21 cellular contexts compared by ENCODE assay signal in genomic region chr6:149425224-149425623, GRCh38. TPM values are rescaled to one million over a fixed set of nuclear protein-coding genes. Genes with fewer than 3 reads are reported as not detected.
DNase-seq lines count a peak whose midpoint lies in the region; ATAC-seq and TF ChIP-seq lines count a peak whose summit lies in the region.
"Had no signal": no experiment of that assay in that cellular context is flagged by ENCODE, and none has a peak within 500 bp of the region (broad histone marks: within the 10 kb centered on the region; RNA-seq: fewer than 3 reads in every experiment).

No MANE protein-coding gene starts in this region.

- H3K27ac Mint-ChIP-seq in activated CD4-positive, alpha-beta T cell treated with anti-CD3 and anti-CD28 coated beads, Interleukin-2, amount 10 ng/mL, durations not matched to agents 7 days and 5 days: no peak overlapping the region
- no peak overlapping the region for H3K27ac Mint-ChIP-seq in activated CD8-positive, alpha-beta T cell treated with anti-CD3 and anti-CD28 coated beads, Interleukin-2, amount 10 ng/mL, durations not matched to agents 7 days and 5 days
- H3K27ac Mint-ChIP-seq: CD4-positive, alpha-beta T cell; HFFc6 had no signal

- no peaks in the 10 kb centered on the region for H3K27me3 Mint-ChIP-seq in activated CD4-positive, alpha-beta T cell treated with anti-CD3 and anti-CD28 coated beads, Interleukin-2, amount 10 ng/mL, durations not matched to agents 7 days and 5 days
- H3K27me3 Mint-ChIP-seq in activated CD8-positive, alpha-beta T cell treated with anti-CD3 and anti-CD28 coated beads, Interleukin-2, amount 10 ng/mL, durations not matched to agents 7 days and 5 days (ENCODE audit: low read depth): no peaks in the 10 kb centered on the region
- H3K27me3 Mint-ChIP-seq: CD4-positive, alpha-beta T cell had no signal

- intact Hi-C loops in esophagus muscularis mucosa (cut with DNase I) (no loop called here), vagina (cut with DNase I) (no loop called here)

- peaks cover 2% of the 10 kb centered on the region for H3K79me1 ChIP-seq in neuronal stem cell (ENCODE audit: low read depth, low read length)

- no peak overlapping the region for H2BK120ac ChIP-seq in neuronal stem cell (ENCODE audit: low read depth, low read length)

- no peaks in the 10 kb centered on the region for H3K36me3 Mint-ChIP-seq in activated CD4-positive, alpha-beta T cell treated with anti-CD3 and anti-CD28 coated beads, Interleukin-2, amount 10 ng/mL, durations not matched to agents 7 days and 5 days (ENCODE audit: low read depth)
- no peaks in the 10 kb centered on the region for H3K36me3 Mint-ChIP-seq in activated CD8-positive, alpha-beta T cell treated with anti-CD3 and anti-CD28 coated beads, Interleukin-2, amount 10 ng/mL, durations not matched to agents 7 days and 5 days (ENCODE audit: low read depth)
- H3K36me3 Mint-ChIP-seq: IgD-negative memory B cell had no signal

- DNase-seq in activated CD4-positive, alpha-beta T cell treated with anti-CD3 and anti-CD28 coated beads, Interleukin-2, amount 10 ng/mL, durations not matched to agents 7 days and 5 days: peak; percentile 4
- DNase-seq in activated CD4-positive, alpha-beta T cell treated with anti-CD3 and anti-CD28 coated beads for 48 hours: no peak
- DNase-seq in esophagus muscularis mucosa (ENCODE audit: extremely low spot score) (peak; percentile 66), neuronal stem cell (ENCODE audit: low spot score) (no peak), vagina (ENCODE audit: extremely low spot score in 2 of 2) (no peak), HEK293T (ENCODE audit: extremely low spot score) (no peak)
- DNase-seq in activated CD8-positive, alpha-beta T cell treated with anti-CD3 and anti-CD28 coated beads, Interleukin-2, amount 10 ng/mL, durations not matched to agents 7 days and 5 days: no peak
- DNase-seq: AML-193; Caco-2; CD4-positive, alpha-beta T cell; DMS153; DMS79; GDM1; HCEC 1CT; HFFc6 had no signal

- no peak for TF ChIP-seq POLR2A in esophagus muscularis mucosa (IDR thresholded peaks at IDR 0.05; ENCODE audit: low read depth)
- TF ChIP-seq POLR2A in vagina (IDR thresholded peaks at IDR 0.05): no peak

- H3K4me1 ChIP-seq in esophagus muscularis mucosa (peaks cover 0 to 18% (median 11%) of the 10 kb centered on the region in 4 donors), neuronal stem cell (ENCODE audit: control insufficient read depth in 2 of 2, insufficient read depth in 1 of 2, low read depth in 1 of 2, low read length in 2 of 2) (peaks cover 5 to 8% of the 10 kb centered on the region in 2 donors), vagina (peaks cover 8% of the 10 kb centered on the region)
- H3K4me1 ChIP-seq: A549, Caco-2 had no signal

- H3K4me1 Mint-ChIP-seq in activated CD4-positive, alpha-beta T cell treated with anti-CD3 and anti-CD28 coated beads, Interleukin-2, amount 10 ng/mL, durations not matched to agents 7 days and 5 days: peaks cover 8% of the 10 kb centered on the region
- peaks cover 2% of the 10 kb centered on the region for H3K4me1 Mint-ChIP-seq in activated CD8-positive, alpha-beta T cell treated with anti-CD3 and anti-CD28 coated beads, Interleukin-2, amount 10 ng/mL, durations not matched to agents 7 days and 5 days (ENCODE audit: low read depth)

- peak overlapping the region; percentile 65 for H2BK15ac ChIP-seq in neuronal stem cell (ENCODE audit: low read length)

- no peak overlapping the region for H3K4ac ChIP-seq in neuronal stem cell (ENCODE audit: low read length)

- H3K9me3 ChIP-seq in esophagus muscularis mucosa: no peaks in the 10 kb centered on the region
- no peaks in the 10 kb centered on the region for H3K9me3 ChIP-seq in neuronal stem cell (replicated peaks in 1 of 2; ENCODE audit: control insufficient read depth in 2 of 2, insufficient read depth in 1 of 2, low read depth in 1 of 2, low read length in 2 of 2)
- H3K9me3 ChIP-seq in vagina: no peaks in the 10 kb centered on the region
- H3K9me3 ChIP-seq: A549, Caco-2 had no signal

- peak overlapping the region; percentile 67 for H3K23ac ChIP-seq in neuronal stem cell (ENCODE audit: low read depth, low read length, poor library complexity)

- TF ChIP-seq EP300 in esophagus muscularis mucosa (IDR thresholded peaks at IDR 0.05): no peak

- H2AFZ ChIP-seq in neuronal stem cell (ENCODE audit: low read length): no peak overlapping the region

- H4K91ac ChIP-seq in neuronal stem cell (ENCODE audit: low read depth, low read length, poor library complexity): no peak overlapping the region

- H3K27me3 ChIP-seq in esophagus muscularis mucosa (peaks cover 0 to 3% (median 0%) of the 10 kb centered on the region in 4 donors), neuronal stem cell (ENCODE audit: control insufficient read depth in 3 of 3, insufficient read depth in 3 of 3, low read depth in 1 of 3, low read length in 3 of 3) (no peaks in the 10 kb centered on the region), vagina (no peaks in the 10 kb centered on the region)

- TF ChIP-seq CTCF in esophagus muscularis mucosa (IDR thresholded peaks at IDR 0.05) (no peak), vagina (IDR thresholded peaks at IDR 0.05) (no peak)

- no peaks in the 10 kb centered on the region for H3K36me3 ChIP-seq in esophagus muscularis mucosa
- H3K36me3 ChIP-seq in neuronal stem cell (replicated peaks in 1 of 2; ENCODE audit: control insufficient read depth in 2 of 2, insufficient read depth in 2 of 2, low read length in 2 of 2): no peaks in the 10 kb centered on the region
- no peaks in the 10 kb centered on the region for H3K36me3 ChIP-seq in vagina

- H3K4me3 ChIP-seq in esophagus muscularis mucosa: no peak overlapping the region
- H3K4me3 ChIP-seq in neuronal stem cell (ENCODE audit: low read length in 2 of 2): no peak overlapping the region
- no peak overlapping the region for H3K4me3 ChIP-seq in vagina
- H3K4me3 ChIP-seq: A549 had no signal

- peak overlapping the region; percentile 32 for H2BK12ac ChIP-seq in neuronal stem cell (ENCODE audit: low read length)

- H4K8ac ChIP-seq in neuronal stem cell (ENCODE audit: low read depth, low read length): no peak overlapping the region

- H3K27ac ChIP-seq in esophagus muscularis mucosa (replicated peaks in 1 of 4) (no peak overlapping the region), neuronal stem cell (replicated peaks; ENCODE audit: low read length) (no peak overlapping the region), vagina (peak overlapping the region; percentile 71)
- H3K27ac ChIP-seq: 22Rv1, A549, C4-2B had no signal

- CTCF ChIA-PET in activated CD4-positive, alpha-beta T cell treated with anti-CD3 and anti-CD28 coated beads, Interleukin-2, amount 10 ng/mL, durations not matched to agents 7 days and 5 days (lab: Charles Lee): interaction anchor here (1.4 to 1.8 kb wide), 2 partner anchors 8 to 13 kb away, joined by 4 read pairs; no protein-coding TSS in a partner anchor
- CTCF ChIA-PET in HEK293T (lab: Yijun Ruan, JAX): no interaction called here
- CTCF ChIA-PET in activated CD8-positive, alpha-beta T cell treated with anti-CD3 and anti-CD28 coated beads, Interleukin-2, amount 10 ng/mL, durations not matched to agents 7 days and 5 days (lab: Charles Lee): interaction anchor here (0.8 to 1.0 kb wide), 2 partner anchors 92 to 397 kb away, joined by 3 read pairs; no protein-coding TSS in a partner anchor

- no peak for ATAC-seq in activated CD8-positive, alpha-beta T cell treated with anti-CD3 and anti-CD28 coated beads, Interleukin-2, amount 10 ng/mL, durations not matched to agents 7 days and 5 days
- ATAC-seq in GM18858 (IDR thresholded peaks at IDR 0.05; ENCODE audit: unreplicated experiment): no peak
- ATAC-seq: A549 had no signal

- POLR2A ChIA-PET in activated CD4-positive, alpha-beta T cell treated with anti-CD3 and anti-CD28 coated beads, Interleukin-2, amount 10 ng/mL, durations not matched to agents 7 days and 5 days (lab: Charles Lee): no interaction called here
- POLR2A ChIA-PET in HEK293T (lab: Yijun Ruan, JAX): no interaction called here
- POLR2A ChIA-PET in activated CD8-positive, alpha-beta T cell treated with anti-CD3 and anti-CD28 coated beads, Interleukin-2, amount 10 ng/mL, durations not matched to agents 7 days and 5 days (lab: Charles Lee): no interaction called here

- 92% methylated on average over 2 of the region's 8 CpGs for WGBS in esophagus muscularis mucosa
- WGBS in neuronal stem cell (ENCODE audit: extremely low coverage in 2 of 2, insufficient read length in 2 of 2, insufficient replicate concordance in 1 of 2), 2 donors: no CpG with 5 or more reads among the region's 8 CpGs

- H3K18ac ChIP-seq in neuronal stem cell (ENCODE audit: low read length): peak overlapping the region; percentile 34

- H3K4me3 Mint-ChIP-seq in activated CD4-positive, alpha-beta T cell treated with anti-CD3 and anti-CD28 coated beads, Interleukin-2, amount 10 ng/mL, durations not matched to agents 7 days and 5 days: no peak overlapping the region
- H3K4me3 Mint-ChIP-seq in activated CD8-positive, alpha-beta T cell treated with anti-CD3 and anti-CD28 coated beads, Interleukin-2, amount 10 ng/mL, durations not matched to agents 7 days and 5 days: no peak overlapping the region
- H3K4me3 Mint-ChIP-seq: CD4-positive, alpha-beta T cell; HFFc6; IgD-negative memory B cell had no signal

- H3K9ac ChIP-seq in neuronal stem cell (ENCODE audit: low read depth, low read length, poor library complexity): no peak overlapping the region

- no peak overlapping the region for H3K14ac ChIP-seq in neuronal stem cell (ENCODE audit: low read length)

- H2BK5ac ChIP-seq in neuronal stem cell (ENCODE audit: low read length): no peak overlapping the region

- H3K4me2 ChIP-seq in neuronal stem cell (ENCODE audit: insufficient read depth, low read length, poor library complexity, severe bottlenecking): no peak overlapping the region
- H3K4me2 ChIP-seq: A549 had no signal

- no peaks in the 10 kb centered on the region for H3K9me3 Mint-ChIP-seq in activated CD4-positive, alpha-beta T cell treated with anti-CD3 and anti-CD28 coated beads, Interleukin-2, amount 10 ng/mL, durations not matched to agents 7 days and 5 days
- H3K9me3 Mint-ChIP-seq in activated CD8-positive, alpha-beta T cell treated with anti-CD3 and anti-CD28 coated beads, Interleukin-2, amount 10 ng/mL, durations not matched to agents 7 days and 5 days (ENCODE audit: insufficient read depth): no peaks in the 10 kb centered on the region
- H3K9me3 Mint-ChIP-seq: CD4-positive, alpha-beta T cell; HFFc6; IgD-negative memory B cell had no signal

- H2AK5ac ChIP-seq in neuronal stem cell (ENCODE audit: low read depth, low read length): peak overlapping the region; percentile 90

RNA-seq across cellular contexts. Expression of gene SUMO4, which starts 25.2 kb away (rescaled TPM):
- total RNA-seq in activated CD4-positive, alpha-beta T cell treated with anti-CD3 and anti-CD28 coated beads, Interleukin-2, amount 10 ng/mL, durations not matched to agents 7 days and 5 days: 10 to 100 TPM in 1 of 2 experiments, 1 to 10 TPM in 1; 7.9 to 10.2 TPM
- total RNA-seq in esophagus muscularis mucosa (1 to 10 TPM in 2 of 4 donors, under 1 TPM in 2; 0.58 to 2.1 (median 1.0) TPM), vagina (3.9 TPM)
- 0.11 TPM for polyA plus RNA-seq in neuronal stem cell (2013, experiment 1 of 2)
- polyA plus RNA-seq in neuronal stem cell (2013, experiment 2 of 2): 0.19 TPM
- total RNA-seq in activated CD8-positive, alpha-beta T cell treated with anti-CD3 and anti-CD28 coated beads, Interleukin-2, amount 10 ng/mL, durations not matched to agents 7 days and 5 days: 10 to 100 TPM; 10.1 TPM
- polyA plus RNA-seq: BJ had no signal

RNA-seq across cellular contexts. Expression of gene ZC3H12D, which starts 59.6 kb away (rescaled TPM):
- total RNA-seq in activated CD4-positive, alpha-beta T cell treated with anti-CD3 and anti-CD28 coated beads, Interleukin-2, amount 10 ng/mL, durations not matched to agents 7 days and 5 days: 10 to 100 TPM; 10.7 to 16.5 TPM
- total RNA-seq in esophagus muscularis mucosa (1 to 10 TPM in 1 of 4 donors, under 1 TPM in 3; 0.63 to 5.8 (median 0.87) TPM), vagina (2.2 TPM)
- 0.10 TPM for polyA plus RNA-seq in neuronal stem cell (2013, experiment 1 of 2)
- polyA plus RNA-seq in neuronal stem cell (2013, experiment 2 of 2): 0.08 TPM
- 1 to 10 TPM; 6.0 to 6.1 TPM for total RNA-seq in activated CD8-positive, alpha-beta T cell treated with anti-CD3 and anti-CD28 coated beads, Interleukin-2, amount 10 ng/mL, durations not matched to agents 7 days and 5 days

Comparison
In these comparisons a context has a peak if more than half of its experiments do, and no peak if none do; other contexts are left out.
1. DNase-seq: peak in activated CD4-positive, alpha-beta T cell treated with anti-CD3 and anti-CD28 coated beads, Interleukin-2, amount 10 ng/mL, durations not matched to agents 7 days and 5 days (single experiment) and esophagus muscularis mucosa (single experiment); none in activated CD4-positive, alpha-beta T cell treated with anti-CD3 and anti-CD28 coated beads for 48 hours (single experiment), neuronal stem cell (single experiment), vagina (0 of 2), HEK293T (single experiment) and activated CD8-positive, alpha-beta T cell treated with anti-CD3 and anti-CD28 coated beads, Interleukin-2, amount 10 ng/mL, durations not matched to agents 7 days and 5 days (single experiment).